In genomic region chr9:117535439-117535838, GRCh38 we compare ENCODE assay signal across 25 cellular contexts.
A peak's percentile ranks its signal among the peaks of the same experiment; 100 is the strongest.
DNase-seq lines count a peak whose midpoint lies in the region; ATAC-seq, FAIRE-seq and TF ChIP-seq lines count a peak whose summit lies in the region.
"Had no signal": no experiment of that assay in that cellular context is flagged by ENCODE, and none has a peak within 500 bp of the region (broad histone marks: within the 10 kb centered on the region; RNA-seq: fewer than 3 reads in every experiment).

No MANE protein-coding gene starts in this region.

- H3K27me3 ChIP-seq in Loucy (ENCODE audit: insufficient read depth, low read length, poor library complexity, severe bottlenecking) (no peaks in the 10 kb centered on the region), H1 (replicated peaks in 1 of 4; ENCODE audit: control insufficient read depth in 3 of 4, extremely low read depth in 1 of 4, insufficient read depth in 3 of 4, low read length in 3 of 4) (no peaks in the 10 kb centered on the region), aorta (ENCODE audit: control insufficient read depth in 1 of 2, insufficient read depth in 2 of 2, low read length in 1 of 2) (peaks cover 0 to 1% of the 10 kb centered on the region in 2 donors)
- H3K27me3 ChIP-seq: SJCRH30, tibial artery had no signal

- TF ChIP-seq EP300 in H1 (IDR thresholded peaks at IDR 0.05; ENCODE audit: borderline replicate concordance in 1 of 2, low read depth in 2 of 2, low read length in 2 of 2): no peak

- H4K20me1 ChIP-seq in Loucy (ENCODE audit: insufficient read depth, low read length, poor library complexity, severe bottlenecking) (no peaks in the 10 kb centered on the region), H1 (replicated peaks in 1 of 2; ENCODE audit: control insufficient read depth in 1 of 2, insufficient read depth in 2 of 2, low read length in 2 of 2) (no peaks in the 10 kb centered on the region)

- H3K36me3 ChIP-seq in Loucy (ENCODE audit: insufficient read depth, low read length) (no peaks in the 10 kb centered on the region), H1 (ENCODE audit: control insufficient read depth in 2 of 4, insufficient read depth in 4 of 4, low read length in 3 of 4) (no peaks in the 10 kb centered on the region), aorta (ENCODE audit: control insufficient read depth in 1 of 2, insufficient read depth in 2 of 2, low read length in 1 of 2) (no peaks in the 10 kb centered on the region)
- H3K36me3 ChIP-seq: HAP-1, SJCRH30, tibial artery had no signal

- no peak overlapping the region for H4K5ac ChIP-seq in H1 (ENCODE audit: insufficient read length, low read depth, low read length)

- intact Hi-C loops in aorta (cut with DNase I): no loop called here

- H3K9me3 ChIP-seq in Loucy (ENCODE audit: insufficient read depth, low read depth, low read length) (no peaks in the 10 kb centered on the region), H1 (ENCODE audit: insufficient read depth in 2 of 2, low read depth in 1 of 2, low read length in 1 of 2) (no peaks in the 10 kb centered on the region), aorta (ENCODE audit: control insufficient read depth, low read length) (peaks cover 1% of the 10 kb centered on the region)
- H3K9me3 ChIP-seq: HAP-1, SJCRH30, tibial artery had no signal

- H3K9me2 ChIP-seq in Loucy (replicated peaks; ENCODE audit: low read depth, low read length): no peaks in the 10 kb centered on the region

- no peak overlapping the region for H2BK15ac ChIP-seq in H1 (ENCODE audit: low read length)

- H2BK5ac ChIP-seq in H1 (ENCODE audit: low read depth, low read length): no peak overlapping the region

- H3K23ac ChIP-seq in H1 (ENCODE audit: insufficient read length): no peak overlapping the region

- TF ChIP-seq RAD21 in H1 (IDR thresholded peaks at IDR 0.05 in 1 of 2, conservative IDR thresholded peaks at IDR 0.05 in 1 of 2; ENCODE audit: low read depth in 2 of 2, low read length in 2 of 2): peak; percentile 43 to 52

- no peak overlapping the region for H3K4ac ChIP-seq in H1 (replicated peaks; ENCODE audit: insufficient read length, low read depth, low read length)

- no peak overlapping the region for H3K4me3 ChIP-seq in Loucy (ENCODE audit: low read length, poor library complexity, severe bottlenecking)
- no peak overlapping the region for H3K4me3 ChIP-seq in H1 (ENCODE audit: extremely low read depth in 1 of 4, insufficient read depth in 2 of 4, low read depth in 3 of 4, low read length in 4 of 4)
- no peak overlapping the region for H3K4me3 ChIP-seq in aorta (ENCODE audit: low read length in 2 of 2)
- H3K4me3 ChIP-seq: HAP-1, PC-9, SJCRH30, tibial artery had no signal

- no peak overlapping the region for H3K18ac ChIP-seq in H1 (ENCODE audit: extremely low read depth, low read length)

- H3K27ac ChIP-seq in H1 (ENCODE audit: low read depth, low read length) (no peak overlapping the region), aorta (ENCODE audit: low read depth in 1 of 2, low read length in 2 of 2) (no peak overlapping the region)
- H3K27ac ChIP-seq: epithelial cell of prostate, PC-9, SJCRH30, tibial artery had no signal

- TF ChIP-seq POLR2A in H1 (IDR thresholded peaks at IDR 0.05; ENCODE audit: control extremely low read depth in 1 of 2, low read depth in 2 of 2, low read length in 2 of 2): no peak

- H3K4me2 ChIP-seq in Loucy (ENCODE audit: low read depth, low read length, poor library complexity, severe bottlenecking) (no peak overlapping the region), H1 (ENCODE audit: insufficient read depth in 1 of 2, low read depth in 2 of 2, low read length in 2 of 2) (no peak overlapping the region)
- H3K4me2 ChIP-seq: PC-9 had no signal

- H4K91ac ChIP-seq in H1 (replicated peaks; ENCODE audit: insufficient read length, low read length): no peak overlapping the region

- H3K9ac ChIP-seq in Loucy (ENCODE audit: low read depth, low read length, poor library complexity, severe bottlenecking): no peak overlapping the region
- H3K9ac ChIP-seq in H1 (replicated peaks in 1 of 4; ENCODE audit: extremely low read depth in 1 of 4, low read depth in 3 of 4, low read length in 3 of 4): no peak overlapping the region

- no peak overlapping the region for H3K56ac ChIP-seq in H1 (replicated peaks; ENCODE audit: insufficient read length, low read depth, low read length)

- no peaks in the 10 kb centered on the region for H3K79me1 ChIP-seq in H1 (ENCODE audit: low read depth, low read length)

- H3F3A ChIP-seq in Loucy (ENCODE audit: low read depth): no peaks in the 10 kb centered on the region

- no peak for FAIRE-seq in D721Med (lab: Jason Lieb, UNC)
- peak; percentile 87 for FAIRE-seq in H1 (lab: Jason Lieb, UNC)

- POLR2A ChIA-PET in H1 (lab: Charles Lee; ENCODE audit: partially characterized antibody): no interaction called here

- no peak overlapping the region for H4K8ac ChIP-seq in H1 (ENCODE audit: extremely low read depth, insufficient read depth, low read length)

- CTCF ChIA-PET in H1 (lab: Charles Lee; ENCODE audit: partially characterized antibody): interaction anchor here (1.0 to 5.0 kb wide), 15 partner anchors 8 to 48 kb away, joined by 3 to 34 read pairs (median 6); no protein-coding TSS in a partner anchor

- H3K79me2 ChIP-seq in Loucy (ENCODE audit: insufficient read depth, low read length) (no peaks in the 10 kb centered on the region), H1 (ENCODE audit: control insufficient read depth in 1 of 2, insufficient read depth in 2 of 2, low read length in 2 of 2) (no peaks in the 10 kb centered on the region)

- H2BK120ac ChIP-seq in H1 (replicated peaks; ENCODE audit: low read depth, low read length): no peak overlapping the region

- no peak overlapping the region for H2BK20ac ChIP-seq in H1 (ENCODE audit: low read length)

- DNase-seq in D721Med (ENCODE audit: insufficient read length, low spot score) (no peak), H1 (ENCODE audit: low read depth in 1 of 2, low spot score in 2 of 2) (no peak), midbrain (lab: John Stamatoyannopoulos, UW) (peak; percentile 2), SW 1271 (lab: John Stamatoyannopoulos, UW) (no peak), aorta (no peak), DMS114 treated with DMSO at 0.1 percent for 48 hours (lab: John Stamatoyannopoulos, UW; ENCODE audit: unreplicated experiment) (no peak)
- DNase-seq: activated B cell treated with CpG ODN at 0.5 μM for 24 hours; activated naive CD4-positive, alpha-beta T cell treated with anti-CD3 and anti-CD28 coated beads for 36 hours; activated T-cell treated with anti-CD3 and anti-CD28 coated beads, Interleukin-2, amount 50 U/mL, for 48 hours; CD8-positive, alpha-beta memory T cell; foreskin melanocyte; kidney glomerular epithelial cell; NCI-H1048; NCI-H2029; NCI-H510A; PC-9; SJCRH30; stimulated activated CD4-positive, alpha-beta T cell treated with anti-CD3 and anti-CD28 coated beads, Interleukin-1b, Interleukin-23, amount 100 ng/mL, for 48 hours; stimulated activated naive CD4-positive, alpha-beta T cell; T-helper 17 cell; tibial artery had no signal

- no peak overlapping the region for H3K14ac ChIP-seq in H1 (ENCODE audit: insufficient read length)

- no peaks in the 10 kb centered on the region; the same call in 1 of the 2 replicates for H3K23me2 ChIP-seq in H1 (ENCODE audit: low read depth, low read length)

- H2BK12ac ChIP-seq in H1 (ENCODE audit: low read depth, low read length): no peak overlapping the region

- no peaks in the 10 kb centered on the region for H3K4me1 ChIP-seq in Loucy (ENCODE audit: insufficient read depth, low read length, poor library complexity, severe bottlenecking)
- no peaks in the 10 kb centered on the region; a peak in 1 of 7 replicates for H3K4me1 ChIP-seq in H1 (replicated peaks in 1 of 4; ENCODE audit: control insufficient read depth in 3 of 4, insufficient read depth in 4 of 4, low read length in 3 of 4)
- H3K4me1 ChIP-seq in aorta (ENCODE audit: control insufficient read depth in 1 of 2, insufficient read depth in 2 of 2, low read length in 2 of 2): no peaks in the 10 kb centered on the region
- H3K4me1 ChIP-seq: HAP-1, SJCRH30, tibial artery had no signal

- TF ChIP-seq CTCF in D721Med (IDR thresholded peaks at IDR 0.05; ENCODE audit: insufficient read depth, missing control alignments) (peak; percentile 9), Loucy (conservative IDR thresholded peaks at IDR 0.05; ENCODE audit: low read length) (peak; percentile 30), H1 (IDR thresholded peaks at IDR 0.05; ENCODE audit: control extremely low read depth in 1 of 3, insufficient read depth in 1 of 3, low read depth in 1 of 3, low read length in 3 of 3) (peak in 2 of 3 experiments; percentile 37 to 51; a peak in 3 of 4 replicates)

- no peak for ATAC-seq in aorta (ENCODE audit: low FRiP score)
- ATAC-seq: natural killer cell treated with Interleukin-12 subunit alpha and Interleukin-12 subunit beta and Interleukin-15 and Interleukin-18, amount 100 ng/mL, for 72 hours; T-helper 17 cell had no signal

- H2AFZ ChIP-seq in Loucy (ENCODE audit: low read length) (no peak overlapping the region), H1 (ENCODE audit: low read length) (peak overlapping the region; percentile 96)
- H2AFZ ChIP-seq: PC-9 had no signal

- 44% methylated on average over 3 of the region's 3 CpGs; no CpG with 5 or more reads in 1 of the 2 experiments for WGBS in H1 (ENCODE audit: extremely low coverage in 1 of 2, insufficient coverage in 1 of 2, insufficient read length in 1 of 2, insufficient replicate concordance in 2 of 2, low coverage in 1 of 2, low lambda C conversion rate in 2 of 2, missing lambda C conversion rate in 1 of 2), 2 experiments
- WGBS in aorta, 2 donors: 31 to 41% methylated on average over 3 of the region's 3 CpGs

- no peak overlapping the region for H2AK5ac ChIP-seq in H1 (ENCODE audit: low read depth, low read length)

TF ChIP-seq in H1, 55 proteins besides CTCF, POLR2A, EP300 and RAD21:
- no peak for TF ChIP-seq RBBP5 (IDR thresholded peaks at IDR 0.05; ENCODE audit: borderline replicate concordance, low read depth, low read length)
